Comparison of ENCODE assay signal across 20 cellular contexts in genomic region chr17:20235747-20236146, GRCh38.
A peak's percentile ranks its signal among the peaks of the same experiment; 100 is the strongest.
DNase-seq lines count a peak whose midpoint lies in the region; ATAC-seq and TF ChIP-seq lines count a peak whose summit lies in the region.
"Had no signal": no experiment of that assay in that cellular context is flagged by ENCODE, and none has a peak within 500 bp of the region (broad histone marks: within the 10 kb centered on the region; RNA-seq: fewer than 3 reads in every experiment).

No MANE protein-coding gene starts in this region.

- H3K4me1 ChIP-seq in naive thymus-derived CD4-positive, alpha-beta T cell (ENCODE audit: control insufficient read depth in 2 of 2, insufficient read depth in 2 of 2, low read length in 2 of 2), result peaks cover 4 to 24% of the 10 kb centered on the region in 2 donors
- no peaks in the 10 kb centered on the region for H3K4me1 ChIP-seq in gastrocnemius medialis

- H3K27me3 Mint-ChIP-seq in activated CD8-positive, alpha-beta memory T cell treated with anti-CD3 and anti-CD28 coated beads, Interleukin-2, amount 10 ng/mL, durations not matched to agents 7 days and 5 days, result no peaks in the 10 kb centered on the region
- no peaks in the 10 kb centered on the region for H3K27me3 Mint-ChIP-seq in naive thymus-derived CD4-positive, alpha-beta T cell

- ATAC-seq in activated CD8-positive, alpha-beta memory T cell treated with anti-CD3 and anti-CD28 coated beads, Interleukin-2, amount 10 ng/mL, durations not matched to agents 7 days and 5 days, result no peak
- ATAC-seq in naive thymus-derived CD4-positive, alpha-beta T cell, result no peak
- ATAC-seq in gastrocnemius medialis (no peak), GM21825 (IDR thresholded peaks at IDR 0.05; ENCODE audit: unreplicated experiment) (no peak)
- ATAC-seq: HCT116 had no signal

- CTCF ChIA-PET in activated CD8-positive, alpha-beta memory T cell treated with anti-CD3 and anti-CD28 coated beads, Interleukin-2, amount 10 ng/mL, durations not matched to agents 7 days and 5 days (lab: Charles Lee), result interaction anchor here (0.9 to 1.5 kb wide), 2 partner anchors 9 to 40 kb away, joined by 3 read pairs; no protein-coding TSS in a partner anchor
- CTCF ChIA-PET in naive thymus-derived CD4-positive, alpha-beta T cell (lab: Charles Lee), result interaction anchor here (0.6 to 3.3 kb wide), 7 partner anchors 9 to 177 kb away, joined by 3 to 21 read pairs (median 4); no protein-coding TSS in a partner anchor

- TF ChIP-seq CTCF in gastrocnemius medialis (IDR thresholded peaks at IDR 0.05 in 4 of 5, conservative IDR thresholded peaks at IDR 0.05 in 1 of 5), result no peak

- TF ChIP-seq POLR2A in gastrocnemius medialis (IDR thresholded peaks at IDR 0.05), result no peak

- no peaks in the 10 kb centered on the region for H3K27me3 ChIP-seq in naive thymus-derived CD4-positive, alpha-beta T cell (ENCODE audit: control insufficient read depth in 2 of 2, insufficient read depth in 2 of 2, low read length in 2 of 2)
- H3K27me3 ChIP-seq in gastrocnemius medialis, result no peaks in the 10 kb centered on the region

- no peak overlapping the region for H3K4me3 Mint-ChIP-seq in activated CD8-positive, alpha-beta memory T cell treated with anti-CD3 and anti-CD28 coated beads, Interleukin-2, amount 10 ng/mL, durations not matched to agents 7 days and 5 days
- peak overlapping the region in 5 of 10 donors; percentile 6 to 84 (median 21) for H3K4me3 Mint-ChIP-seq in naive thymus-derived CD4-positive, alpha-beta T cell

- in situ Hi-C loops in gastrocnemius medialis (cut with MboI; ENCODE audit: low sequenced_read_pairs in 4 of 4), result no loop called here

- intact Hi-C loops in naive thymus-derived CD4-positive, alpha-beta T cell (cut with micrococcal nuclease), result loop anchor here in 1 of 2 donors (2.0 kb wide), 2 partner anchors 81 to 85 kb away; no protein-coding TSS in a partner anchor
- intact Hi-C loops in gastrocnemius medialis (cut with DNase I; ENCODE audit: low total_unique reads), result no loop called here

- POLR2A ChIA-PET in naive thymus-derived CD4-positive, alpha-beta T cell (lab: Charles Lee), result interaction anchor here (0.9 to 4.1 kb wide), 2 partner anchors 11 to 40 kb away, joined by 6 to 45 read pairs; no protein-coding TSS in a partner anchor

- peaks cover 27% of the 10 kb centered on the region for H3K4me1 Mint-ChIP-seq in activated CD8-positive, alpha-beta memory T cell treated with anti-CD3 and anti-CD28 coated beads, Interleukin-2, amount 10 ng/mL, durations not matched to agents 7 days and 5 days
- peaks cover 29 to 67% (median 59%) of the 10 kb centered on the region in 7 donors for H3K4me1 Mint-ChIP-seq in naive thymus-derived CD4-positive, alpha-beta T cell

- no peaks in the 10 kb centered on the region for H3K9me3 Mint-ChIP-seq in activated CD8-positive, alpha-beta memory T cell treated with anti-CD3 and anti-CD28 coated beads, Interleukin-2, amount 10 ng/mL, durations not matched to agents 7 days and 5 days (ENCODE audit: low read depth)
- peaks cover 0 to 5% (median 0%) of the 10 kb centered on the region in 11 donors for H3K9me3 Mint-ChIP-seq in naive thymus-derived CD4-positive, alpha-beta T cell

- peak overlapping the region; percentile 76 for H3K27ac ChIP-seq in caudate nucleus (ENCODE audit: low read depth, low read length)
- no peak overlapping the region for H3K27ac ChIP-seq in naive thymus-derived CD4-positive, alpha-beta T cell (ENCODE audit: low read depth, low read length)
- no peak overlapping the region for H3K27ac ChIP-seq in gastrocnemius medialis
- H3K27ac ChIP-seq: C4-2B, GM23248 had no signal

- peaks cover 13% of the 10 kb centered on the region for H3K36me3 Mint-ChIP-seq in activated CD8-positive, alpha-beta memory T cell treated with anti-CD3 and anti-CD28 coated beads, Interleukin-2, amount 10 ng/mL, durations not matched to agents 7 days and 5 days
- H3K36me3 Mint-ChIP-seq in naive thymus-derived CD4-positive, alpha-beta T cell, result peaks cover 0 to 10% (median 0%) of the 10 kb centered on the region in 5 donors

- no peak for DNase-seq in activated CD8-positive, alpha-beta memory T cell treated with anti-CD3 and anti-CD28 coated beads, Interleukin-2, amount 10 ng/mL, durations not matched to agents 7 days and 5 days
- DNase-seq in activated CD8-positive, alpha-beta memory T cell treated with anti-CD3 and anti-CD28 coated beads for 24 hours, result no peak
- DNase-seq in caudate nucleus (lab: John Stamatoyannopoulos, UW) (peak in 24 of 61 donors; percentile 13 to 70 (median 35)), gastrocnemius medialis (no peak)
- no peak for DNase-seq in naive thymus-derived CD4-positive, alpha-beta T cell
- no peak for DNase-seq in effector CD4-positive, alpha-beta T cell
- DNase-seq: COR-L47; DMS153; GM23248; NCI-H1105 treated with DMSO at 0.1 percent for 48 hours; NCI-H1694 treated with DMSO at 0.1 percent for 48 hours; NCI-H2107; NCI-H226; NCI-H526 treated with DMSO at 0.1 percent for 48 hours; NK-92 treated with Interleukin-12 subunit alpha and Interleukin-12 subunit beta, amount 100 ng/mL, for 24 hours; RPMI8226; SIG-M5 had no signal

- no peaks in the 10 kb centered on the region for H3K36me3 ChIP-seq in naive thymus-derived CD4-positive, alpha-beta T cell (ENCODE audit: control insufficient read depth in 2 of 3, insufficient read depth in 3 of 3, low read length in 3 of 3)
- H3K36me3 ChIP-seq in gastrocnemius medialis, result no peaks in the 10 kb centered on the region

- H3K4me3 ChIP-seq in naive thymus-derived CD4-positive, alpha-beta T cell (ENCODE audit: low read length), result no peak overlapping the region
- no peak overlapping the region for H3K4me3 ChIP-seq in gastrocnemius medialis
- H3K4me3 ChIP-seq: GM23248 had no signal

- H3K27ac Mint-ChIP-seq in activated CD8-positive, alpha-beta memory T cell treated with anti-CD3 and anti-CD28 coated beads, Interleukin-2, amount 10 ng/mL, durations not matched to agents 7 days and 5 days, result peak overlapping the region; percentile 96
- peak overlapping the region in 5 of 9 donors; percentile 16 to 92 (median 66) for H3K27ac Mint-ChIP-seq in naive thymus-derived CD4-positive, alpha-beta T cell

- H3K9me3 ChIP-seq in naive thymus-derived CD4-positive, alpha-beta T cell (ENCODE audit: control insufficient read depth in 2 of 3, low read length in 3 of 3), result no peaks in the 10 kb centered on the region
- H3K9me3 ChIP-seq in gastrocnemius medialis, result no peaks in the 10 kb centered on the region
